In the genomic region with DNA sequence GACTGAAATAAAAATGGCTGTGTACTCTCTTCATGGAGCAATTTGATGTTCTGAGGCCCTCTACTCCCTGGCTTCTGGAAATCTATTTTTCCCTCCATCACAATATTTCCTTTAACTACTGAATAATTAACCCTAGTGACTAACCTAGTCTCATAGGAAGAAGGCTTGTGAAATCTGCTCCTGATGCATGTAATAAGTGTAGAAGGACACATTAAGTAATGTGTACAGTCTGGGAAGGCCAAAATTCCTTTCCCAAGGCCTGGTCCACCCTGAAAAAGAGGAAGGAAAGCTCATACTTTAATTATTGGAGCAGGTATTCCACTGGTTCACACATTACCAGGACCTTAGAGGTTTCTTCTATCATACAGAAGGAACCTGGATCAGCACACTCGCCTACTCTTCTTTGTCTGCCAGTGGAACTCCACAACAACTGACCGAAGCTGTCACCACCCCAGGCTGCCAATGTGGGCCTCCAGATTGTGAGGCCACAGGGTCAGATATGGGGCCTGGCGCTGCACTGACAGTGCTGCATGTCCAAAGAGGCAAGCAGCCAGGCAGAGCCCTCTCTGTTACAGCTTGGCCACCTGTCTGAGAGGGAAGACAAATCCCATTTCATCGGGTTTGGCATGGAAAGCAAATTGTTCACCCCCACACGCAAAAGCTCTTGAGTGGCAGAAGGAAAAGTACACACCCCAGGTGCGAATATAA, we compare ENCODE assay signal across 8 cellular contexts. TPM values are rescaled to one million over a fixed set of nuclear protein-coding genes. Genes with fewer than 3 reads are reported as not detected.
DNase-seq lines count a peak whose midpoint lies in the region; ATAC-seq and TF ChIP-seq lines count a peak whose summit lies in the region.

No MANE protein-coding gene starts in this region.

- peaks cover 100% of the 10 kb centered on the region for H3K4me1 Mint-ChIP-seq in stimulated activated naive CD8-positive, alpha-beta T cell treated with anti-CD3 and anti-CD28 coated beads, Interleukin-15, Interleukin-2, amounts not matched to agents 100 ng/mL and 50 ng/mL, for 24 hours (ENCODE audit: low read depth)

- no peak overlapping the region for H3K27ac ChIP-seq in suprapubic skin

- H3K4me1 ChIP-seq in suprapubic skin, result peaks cover 26% of the 10 kb centered on the region

- H3K36me3 ChIP-seq in suprapubic skin, result no peaks in the 10 kb centered on the region

- H3K9me3 ChIP-seq in suprapubic skin, result no peaks in the 10 kb centered on the region

- no peaks in the 10 kb centered on the region for H3K27me3 ChIP-seq in suprapubic skin

- TF ChIP-seq CTCF in cardiac fibroblast (IDR thresholded peaks at IDR 0.05; ENCODE audit: low read depth, low read length), result no peak
- no peak for TF ChIP-seq CTCF in suprapubic skin (IDR thresholded peaks at IDR 0.05)

- TF ChIP-seq EP300 in suprapubic skin (IDR thresholded peaks at IDR 0.05), result no peak

- H3K27ac Mint-ChIP-seq in stimulated activated naive CD8-positive, alpha-beta T cell treated with anti-CD3 and anti-CD28 coated beads, Interleukin-15, Interleukin-2, amounts not matched to agents 100 ng/mL and 50 ng/mL, for 24 hours, result peak overlapping the region; percentile 99

- H3K27me3 Mint-ChIP-seq in stimulated activated naive CD8-positive, alpha-beta T cell treated with anti-CD3 and anti-CD28 coated beads, Interleukin-15, Interleukin-2, amounts not matched to agents 100 ng/mL and 50 ng/mL, for 24 hours, result no peaks in the 10 kb centered on the region

- no peak for DNase-seq in stimulated activated naive CD8-positive, alpha-beta T cell treated with anti-CD3 and anti-CD28 coated beads, Interleukin-15, Interleukin-2, amounts not matched to agents 100 U/mL and 50 U/mL, for 24 hours
- DNase-seq in cardiac fibroblast (ENCODE audit: low read depth in 2 of 2) (peak; percentile 55 to 72), kidney tubule cell (ENCODE audit: low spot score) (peak; percentile 86), suprapubic skin (ENCODE audit: low spot score in 2 of 2) (no peak), ureter (ENCODE audit: low spot score) (no peak)

- peak overlapping the region; percentile 43 for H3K4me3 Mint-ChIP-seq in stimulated activated naive CD8-positive, alpha-beta T cell treated with anti-CD3 and anti-CD28 coated beads, Interleukin-15, Interleukin-2, amounts not matched to agents 100 ng/mL and 50 ng/mL, for 24 hours

- no peak for ATAC-seq in stimulated activated naive CD8-positive, alpha-beta T cell treated with anti-CD3 and anti-CD28 coated beads, Interleukin-15, Interleukin-2, amounts not matched to agents 100 U/mL and 50 U/mL, for 24 hours
- ATAC-seq in HG02759 (IDR thresholded peaks at IDR 0.05; ENCODE audit: unreplicated experiment), result no peak
- ATAC-seq in GM21381 (IDR thresholded peaks at IDR 0.05; ENCODE audit: unreplicated experiment), result no peak

- TF ChIP-seq POLR2A in suprapubic skin (IDR thresholded peaks at IDR 0.05), result no peak

- WGBS in suprapubic skin, result 83% methylated on average over 6 of the region's 6 CpGs

- no peaks in the 10 kb centered on the region for H3K9me3 Mint-ChIP-seq in stimulated activated naive CD8-positive, alpha-beta T cell treated with anti-CD3 and anti-CD28 coated beads, Interleukin-15, Interleukin-2, amounts not matched to agents 100 ng/mL and 50 ng/mL, for 24 hours

- no peak overlapping the region for H3K4me3 ChIP-seq in cardiac fibroblast (replicated peaks in 1 of 2; ENCODE audit: low read depth in 2 of 2, low read length in 2 of 2)
- H3K4me3 ChIP-seq in suprapubic skin, result no peak overlapping the region

- peaks cover 57% of the 10 kb centered on the region for H3K36me3 Mint-ChIP-seq in stimulated activated naive CD8-positive, alpha-beta T cell treated with anti-CD3 and anti-CD28 coated beads, Interleukin-15, Interleukin-2, amounts not matched to agents 100 ng/mL and 50 ng/mL, for 24 hours (ENCODE audit: low read depth)

RNA-seq across cellular contexts. Expression of gene FAM133B, which starts 54.4 kb away (rescaled TPM):
- 10 to 100 TPM; 13.6 to 34.5 (median 19.5) TPM for total RNA-seq in suprapubic skin
- 32.5 TPM for total RNA-seq in ureter

Comparison
In these comparisons a context has a peak if more than half of its experiments do, and no peak if none do; other contexts are left out.
1. DNase-seq: peak in cardiac fibroblast (2 of 2) and kidney tubule cell (single experiment); none in stimulated activated naive CD8-positive, alpha-beta T cell treated with anti-CD3 and anti-CD28 coated beads, Interleukin-15, Interleukin-2, amounts not matched to agents 100 U/mL and 50 U/mL, for 24 hours (single experiment), suprapubic skin (0 of 2) and ureter (single experiment).